22 cellular contexts compared by ENCODE assay signal in the genomic region with DNA sequence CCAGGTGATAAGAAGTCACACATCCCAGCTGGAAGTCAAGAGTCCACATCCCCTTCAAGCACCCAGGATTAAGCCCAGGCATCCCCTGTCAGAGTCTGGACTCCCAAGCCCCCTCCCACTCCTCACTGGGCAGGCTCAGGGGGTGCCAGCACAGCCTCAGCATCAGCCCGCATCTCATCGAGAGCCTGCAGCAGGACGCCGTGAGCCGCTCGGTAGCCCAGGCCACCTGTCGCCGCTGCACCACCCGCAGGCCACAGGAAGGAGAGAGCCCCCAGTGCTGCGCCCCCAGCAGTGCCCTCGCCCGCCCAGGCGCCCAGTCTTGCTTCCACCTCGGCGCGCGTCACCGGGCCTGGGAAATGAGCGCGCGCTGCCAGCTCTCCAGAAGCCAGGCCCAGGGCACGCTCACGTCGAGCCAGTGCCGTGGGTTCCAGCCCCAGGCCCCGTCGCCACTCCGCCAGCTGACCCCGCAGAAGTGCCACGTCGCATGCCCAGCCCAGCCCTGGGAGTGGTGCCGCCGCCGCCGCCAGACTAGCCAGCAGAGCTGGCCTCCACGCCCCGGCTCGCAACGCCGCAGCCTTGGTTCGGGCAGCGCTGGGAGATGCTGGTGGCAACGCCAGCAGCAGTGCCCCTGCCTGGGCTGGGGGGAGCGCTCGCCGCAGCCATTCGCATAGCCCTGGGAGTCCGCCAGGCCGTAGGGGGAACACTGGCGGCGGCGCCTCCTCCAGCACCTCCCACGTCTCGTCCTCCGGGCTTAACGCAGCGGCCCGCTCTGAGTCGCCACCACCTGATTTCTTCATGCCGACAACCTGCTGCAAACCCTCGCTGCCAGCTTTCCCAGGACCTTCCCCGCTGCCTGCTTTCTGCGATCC. TPM values are rescaled to one million over a fixed set of nuclear protein-coding genes. Genes with fewer than 3 reads are reported as not detected.
"Had no signal": no experiment of that assay in that cellular context is flagged by ENCODE, and none has a peak within 500 bp of the region (broad histone marks: within the 10 kb centered on the region; RNA-seq: fewer than 3 reads in every experiment).

No MANE protein-coding gene starts in this region.

- H3K4me3 ChIP-seq: esophagus squamous epithelium, gastroesophageal sphincter, left ventricle myocardium inferior, lower lobe of right lung, sigmoid colon, skin epidermis, tibial artery, upper lobe of left lung, uterus had no signal

- H3K27ac ChIP-seq: esophagus squamous epithelium, gastroesophageal sphincter, left ventricle myocardium inferior, lower lobe of right lung, sigmoid colon, tibial artery, upper lobe of left lung, uterus had no signal

- H3K4me3 Mint-ChIP-seq: immature natural killer cell had no signal

- H3K9me3 Mint-ChIP-seq: effector memory CD8-positive, alpha-beta T cell; immature natural killer cell; nephron had no signal

- H3K9me3 ChIP-seq: esophagus squamous epithelium, gastroesophageal sphincter, left ventricle myocardium inferior, lower lobe of right lung, sigmoid colon, tibial artery, upper lobe of left lung, uterus had no signal

- H3K27me3 Mint-ChIP-seq: effector memory CD8-positive, alpha-beta T cell had no signal

- DNase-seq: effector memory CD8-positive, alpha-beta T cell; esophagus squamous epithelium; foreskin fibroblast; glutamatergic neuron; immature natural killer cell; left cardiac atrium; left ventricle myocardium inferior; lower lobe of right lung; mesenchymal stem cell; midbrain; sigmoid colon; stimulated activated CD4-positive, alpha-beta T cell treated with anti-CD3 and anti-CD28 coated beads, Interleukin-12 subunit alpha, Interleukin-12 subunit beta, amount 100 ng/mL, for 4 hours; stimulated activated CD4-positive, alpha-beta T cell treated with anti-CD3 and anti-CD28 coated beads, Interleukin-2, amount 100 ng/mL, for 48 hours; stimulated activated naive CD4-positive, alpha-beta T cell treated with Interleukin-2 at 50 U/mL for 16 hours; tibial artery; uterus had no signal

- ATAC-seq: effector memory CD8-positive, alpha-beta T cell; gastroesophageal sphincter; left cardiac atrium; lower lobe of right lung had no signal

- H3K36me3 ChIP-seq: uterus had no signal

- FAIRE-seq: keratinocyte had no signal

- H3K27ac Mint-ChIP-seq: immature natural killer cell had no signal

- H3K27me3 ChIP-seq: esophagus squamous epithelium, gastroesophageal sphincter, sigmoid colon, tibial artery, upper lobe of left lung, uterus had no signal

RNA-seq across cellular contexts. Expression of gene SRRM5, which starts 19.8 kb away (rescaled TPM):
- total RNA-seq: pulmonary artery endothelial cell had no signal
